2 cellular contexts compared by ENCODE assay signal in the genomic region with DNA sequence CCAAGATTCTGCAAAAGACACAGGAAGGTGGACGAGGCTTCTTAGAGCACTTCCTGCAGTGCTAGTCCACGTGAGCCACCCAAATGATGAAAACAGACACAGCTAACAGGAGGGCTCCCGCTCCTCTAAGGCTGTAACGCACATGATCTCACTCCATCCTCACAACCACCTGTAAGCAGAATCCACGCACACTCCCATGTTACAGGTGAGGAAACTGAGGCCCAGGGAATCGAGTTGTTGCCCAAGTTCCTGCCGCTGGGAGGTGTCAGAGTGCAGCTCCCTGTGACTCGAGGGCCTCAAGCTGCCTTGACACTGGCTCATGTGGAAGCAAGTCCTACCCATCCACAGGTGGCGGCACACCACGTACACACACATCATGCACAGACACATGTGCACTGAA.
TF ChIP-seq lines count a peak whose summit lies in the region.

No MANE protein-coding gene starts in this region.

TF ChIP-seq in HEK293, 187 proteins besides CTCF, POLR2A, EP300 and RAD21:
- TF ChIP-seq ZNF433 (tag by site-specific recombination; IDR thresholded peaks at IDR 0.05; ENCODE audit: low read depth) (no peak), SCRT1 (tag by site-specific recombination; IDR thresholded peaks at IDR 0.05; ENCODE audit: borderline replicate concordance) (peak; percentile 81), ZNF266 (tag by site-specific recombination; IDR thresholded peaks at IDR 0.05; ENCODE audit: low read depth) (no peak), ZFP41 (tag by site-specific recombination; IDR thresholded peaks at IDR 0.05; ENCODE audit: borderline replicate concordance) (no peak), ZNF514 (tag by site-specific recombination; IDR thresholded peaks at IDR 0.05) (no peak), ZNF561 (tag by site-specific recombination; IDR thresholded peaks at IDR 0.05; ENCODE audit: borderline replicate concordance) (no peak), ZNF747 (tag by site-specific recombination; IDR thresholded peaks at IDR 0.05) (no peak), OSR2 (tag by site-specific recombination; IDR thresholded peaks at IDR 0.05) (no peak), ZNF629 (tag by site-specific recombination; IDR thresholded peaks at IDR 0.05) (no peak), SCRT2 (tag by site-specific recombination; IDR thresholded peaks at IDR 0.05) (peak; percentile 96), KLF10 (tag by site-specific recombination; IDR thresholded peaks at IDR 0.05) (no peak)
- TF ChIP-seq, protein P1, sequence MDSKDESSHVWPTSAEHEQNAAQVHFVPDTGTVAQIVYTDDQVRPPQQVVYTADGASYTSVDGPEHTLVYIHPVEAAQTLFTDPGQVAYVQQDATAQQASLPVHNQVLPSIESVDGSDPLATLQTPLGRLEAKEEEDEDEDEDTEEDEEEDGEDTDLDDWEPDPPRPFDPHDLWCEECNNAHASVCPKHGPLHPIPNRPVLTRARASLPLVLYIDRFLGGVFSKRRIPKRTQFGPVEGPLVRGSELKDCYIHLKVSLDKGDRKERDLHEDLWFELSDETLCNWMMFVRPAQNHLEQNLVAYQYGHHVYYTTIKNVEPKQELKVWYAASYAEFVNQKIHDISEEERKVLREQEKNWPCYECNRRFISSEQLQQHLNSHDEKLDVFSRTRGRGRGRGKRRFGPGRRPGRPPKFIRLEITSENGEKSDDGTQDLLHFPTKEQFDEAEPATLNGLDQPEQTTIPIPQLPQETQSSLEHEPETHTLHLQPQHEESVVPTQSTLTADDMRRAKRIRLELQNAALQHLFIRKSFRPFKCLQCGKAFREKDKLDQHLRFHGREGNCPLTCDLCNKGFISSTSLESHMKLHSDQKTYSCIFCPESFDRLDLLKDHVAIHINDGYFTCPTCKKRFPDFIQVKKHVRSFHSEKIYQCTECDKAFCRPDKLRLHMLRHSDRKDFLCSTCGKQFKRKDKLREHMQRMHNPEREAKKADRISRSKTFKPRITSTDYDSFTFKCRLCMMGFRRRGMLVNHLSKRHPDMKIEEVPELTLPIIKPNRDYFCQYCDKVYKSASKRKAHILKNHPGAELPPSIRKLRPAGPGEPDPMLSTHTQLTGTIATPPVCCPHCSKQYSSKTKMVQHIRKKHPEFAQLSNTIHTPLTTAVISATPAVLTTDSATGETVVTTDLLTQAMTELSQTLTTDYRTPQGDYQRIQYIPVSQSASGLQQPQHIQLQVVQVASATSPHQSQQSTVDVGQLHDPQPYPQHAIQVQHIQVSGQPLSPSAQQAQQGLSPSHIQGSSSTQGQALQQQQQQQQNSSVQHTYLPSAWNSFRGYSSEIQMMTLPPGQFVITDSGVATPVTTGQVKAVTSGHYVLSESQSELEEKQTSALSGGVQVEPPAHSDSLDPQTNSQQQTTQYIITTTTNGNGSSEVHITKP (tag by site-specific recombination; IDR thresholded peaks at IDR 0.05) = no peak

TF ChIP-seq in K562, 482 proteins besides CTCF, POLR2A, EP300 and RAD21:
- no peak for TF ChIP-seq ZNF133 (CRISPR knock-in tag; IDR thresholded peaks at IDR 0.05)
- no peak for TF ChIP-seq ZNF134 (CRISPR knock-in tag; conservative IDR thresholded peaks at IDR 0.05)
- TF ChIP-seq BCOR (IDR thresholded peaks at IDR 0.05) = 0 out of 2 replicates have a peak, but pooled peaks have one; percentile 37
- TF ChIP-seq SIX5 (IDR thresholded peaks at IDR 0.05; ENCODE audit: borderline replicate concordance in 1 of 2, insufficient read depth in 1 of 2, low read depth in 1 of 2, low read length in 2 of 2) = no peak
- no peak for TF ChIP-seq CBFA2T2 (conservative IDR thresholded peaks at IDR 0.05)
- TF ChIP-seq FOXJ2 (tag; IDR thresholded peaks at IDR 0.05) = no peak
- TF ChIP-seq ELF4 (CRISPR knock-in tag; IDR thresholded peaks at IDR 0.05) = no peak
